ENCODE assay signal across 1 cellular context in genomic region chr6:159790149-159790946, GRCh38.
TF ChIP-seq lines count a peak whose summit lies in the region.

TSS of gene MRPL18 (plus strand) at chr6:159790467. CDS start at chr6:159790588, 121 bp downstream.

TF ChIP-seq in HepG2, 621 proteins besides CTCF, POLR2A, EP300 and RAD21 (continued from another document and continues in another):
- TF ChIP-seq ZNF331 (CRISPR knock-in tag; IDR thresholded peaks at IDR 0.05) (peak; percentile 49), YY1 (IDR thresholded peaks at IDR 0.05; ENCODE audit: insufficient read depth, insufficient replicate concordance, low read depth, low read length) (peak; percentile 83), ZNF142 (CRISPR knock-in tag; IDR thresholded peaks at IDR 0.05) (0 out of 2 replicates have a peak, but pooled peaks have one; percentile 72), LCORL (IDR thresholded peaks at IDR 0.05) (no peak), LCORL (CRISPR knock-in tag; IDR thresholded peaks at IDR 0.05) (no peak), HNRNPUL1 (IDR thresholded peaks at IDR 0.05; ENCODE audit: low read depth, low read length) (no peak), NFAT5 (CRISPR knock-in tag; IDR thresholded peaks at IDR 0.05) (no peak), NFE2L2 (IDR thresholded peaks at IDR 0.05; ENCODE audit: low read length) (no peak), ZNF256 (CRISPR knock-in tag; conservative IDR thresholded peaks at IDR 0.05) (no peak), ZNF12 (CRISPR knock-in tag; IDR thresholded peaks at IDR 0.05) (no peak), CEBPB (IDR thresholded peaks at IDR 0.05; ENCODE audit: borderline replicate concordance, low read depth, low read length) (no peak), ZSCAN9 (CRISPR knock-in tag; IDR thresholded peaks at IDR 0.05; ENCODE audit: borderline replicate concordance) (0 out of 2 replicates have a peak, but pooled peaks have one; percentile 15), ZNF616 (CRISPR knock-in tag; IDR thresholded peaks at IDR 0.05; ENCODE audit: low read depth) (no peak), AHDC1 (CRISPR knock-in tag; IDR thresholded peaks at IDR 0.05; ENCODE audit: borderline replicate concordance) (no peak), ZNF124 (CRISPR knock-in tag; IDR thresholded peaks at IDR 0.05) (no peak), TFDP1 (CRISPR knock-in tag; IDR thresholded peaks at IDR 0.05; ENCODE audit: borderline replicate concordance) (no peak), MYNN (CRISPR knock-in tag; IDR thresholded peaks at IDR 0.05; ENCODE audit: low read depth) (no peak), SNAPC4 (CRISPR knock-in tag; IDR thresholded peaks at IDR 0.05) (no peak), ZSCAN30 (CRISPR knock-in tag; IDR thresholded peaks at IDR 0.05) (peak; percentile 4; the same call in 1 of the 2 replicates), MYC (CRISPR knock-in tag; IDR thresholded peaks at IDR 0.05; ENCODE audit: borderline replicate concordance) (peak; percentile 76), KDM3A (CRISPR knock-in tag; IDR thresholded peaks at IDR 0.05; ENCODE audit: low read depth) (no peak), ZZZ3 (CRISPR knock-in tag; IDR thresholded peaks at IDR 0.05; ENCODE audit: borderline replicate concordance) (peak; percentile 73; the same call in 1 of the 2 replicates), ZNF710 (CRISPR knock-in tag; IDR thresholded peaks at IDR 0.05; ENCODE audit: borderline replicate concordance) (no peak), TP53 (CRISPR knock-in tag; conservative IDR thresholded peaks at IDR 0.05) (0 out of 2 replicates have a peak, but pooled peaks have one; percentile 75), HMG20A (CRISPR knock-in tag; IDR thresholded peaks at IDR 0.05; ENCODE audit: borderline replicate concordance) (no peak), CBX2 (IDR thresholded peaks at IDR 0.05; ENCODE audit: low read depth, low read length) (no peak), CBX2 (CRISPR knock-in tag; IDR thresholded peaks at IDR 0.05; ENCODE audit: low read depth) (no peak), PHB2 (IDR thresholded peaks at IDR 0.05; ENCODE audit: partially characterized antibody) (no peak)
